ENCODE assay signal across 20 cellular contexts in the genomic region with DNA sequence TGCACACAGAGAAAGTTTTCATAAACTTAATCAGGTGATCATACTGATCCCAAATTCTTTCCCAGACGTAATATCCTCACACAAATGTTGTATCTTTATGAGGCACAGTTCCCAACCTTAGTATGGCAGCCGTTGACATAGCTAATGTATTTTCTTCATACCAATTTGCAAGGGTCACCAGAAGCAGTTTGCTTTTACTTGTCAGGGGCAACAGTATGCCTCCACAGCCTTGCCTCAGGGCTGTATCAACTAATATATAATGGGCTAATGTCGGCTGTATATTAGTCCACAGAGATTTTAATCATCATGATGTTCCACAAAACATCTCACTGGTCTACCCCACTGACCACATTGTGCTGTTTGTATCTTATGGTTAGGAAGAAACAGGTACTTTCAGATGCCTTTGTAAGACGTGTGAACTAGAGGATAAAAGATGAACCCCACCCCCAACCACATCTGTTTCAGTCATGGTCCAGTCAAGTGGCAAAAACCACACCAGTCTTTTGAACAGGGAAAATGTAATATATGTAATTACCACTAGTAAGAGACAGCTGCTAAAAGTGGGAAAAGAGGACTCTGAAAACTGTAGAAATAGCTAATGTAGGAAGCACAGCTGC.
"Had no signal": no experiment of that assay in that cellular context is flagged by ENCODE, and none has a peak within 500 bp of the region (broad histone marks: within the 10 kb centered on the region; RNA-seq: fewer than 3 reads in every experiment).

No MANE protein-coding gene starts in this region.

- H3K9me3 Mint-ChIP-seq: activated naive CD4-positive, alpha-beta T cell treated with anti-CD3 and anti-CD28 coated beads, Interleukin-2, amount 10 ng/mL, durations not matched to agents 7 days and 5 days; activated T-helper 1 cell treated with anti-CD3 and anti-CD28 coated beads, Interleukin-12 subunit alpha, Interleukin-12 subunit beta, Interleukin-2, Interleukin-4 antibody, amounts not matched to agents 30 ng/mL and 10 ng/mL and 1 ng/mL, durations not matched to agents 14 hours and 24 hours and 36 hours; effector memory CD8-positive, alpha-beta T cell; nephron progenitor cell; T-cell had no signal

- H3K9me3 ChIP-seq: adrenal gland, body of pancreas, gastroesophageal sphincter, left ventricle myocardium inferior, ovary, tibial nerve had no signal

- H3K27ac Mint-ChIP-seq: activated naive CD4-positive, alpha-beta T cell treated with anti-CD3 and anti-CD28 coated beads, Interleukin-2, amount 10 ng/mL, durations not matched to agents 7 days and 5 days; activated T-helper 1 cell treated with anti-CD3 and anti-CD28 coated beads, Interleukin-12 subunit alpha, Interleukin-12 subunit beta, Interleukin-2, Interleukin-4 antibody, amounts not matched to agents 30 ng/mL and 10 ng/mL and 1 ng/mL, durations not matched to agents 14 hours and 24 hours and 36 hours; nephron progenitor cell; T-cell had no signal

- H3K27me3 Mint-ChIP-seq: activated naive CD4-positive, alpha-beta T cell treated with anti-CD3 and anti-CD28 coated beads, Interleukin-2, amount 10 ng/mL, durations not matched to agents 7 days and 5 days; effector memory CD8-positive, alpha-beta T cell; T-cell had no signal

- H3K4me1 Mint-ChIP-seq: nephron progenitor cell had no signal

- ATAC-seq: body of pancreas; effector memory CD8-positive, alpha-beta T cell; gastroesophageal sphincter; T-cell had no signal

- H3K4me1 ChIP-seq: adrenal gland, body of pancreas, gastroesophageal sphincter, tibial nerve had no signal

- H3K4me3 Mint-ChIP-seq: activated naive CD4-positive, alpha-beta T cell treated with anti-CD3 and anti-CD28 coated beads, Interleukin-2, amount 10 ng/mL, durations not matched to agents 7 days and 5 days; activated T-helper 1 cell treated with anti-CD3 and anti-CD28 coated beads, Interleukin-12 subunit alpha, Interleukin-12 subunit beta, Interleukin-2, Interleukin-4 antibody, amounts not matched to agents 30 ng/mL and 10 ng/mL and 1 ng/mL, durations not matched to agents 14 hours and 24 hours and 36 hours; effector memory CD8-positive, alpha-beta T cell; nephron progenitor cell; T-cell had no signal

- FAIRE-seq: kidney had no signal

- H3K4me3 ChIP-seq: adrenal gland, body of pancreas, gastroesophageal sphincter, left ventricle myocardium inferior, ovary, skin epidermis, tibial nerve had no signal

- H3K27ac ChIP-seq: adrenal gland, body of pancreas, epithelial cell of prostate, gastroesophageal sphincter, ovary, tibial nerve, VCaP had no signal

- DNase-seq: activated naive CD4-positive, alpha-beta T cell treated with anti-CD3 and anti-CD28 coated beads, Interleukin-2, amount 10 ng/mL, durations not matched to agents 7 days and 5 days; adrenal gland; body of pancreas; central memory CD4-positive, alpha-beta T cell; cortex of kidney; effector memory CD8-positive, alpha-beta T cell; kidney; left ventricle myocardium inferior; mesenchymal stem cell; nephron progenitor cell; ovary; stimulated activated CD4-positive, alpha-beta T cell treated with anti-CD3 and anti-CD28 coated beads, Interleukin-4, amount 100 ng/mL, for 4 hours; T-cell; T1000 had no signal

- H3K36me3 ChIP-seq: ovary had no signal

- H3K27me3 ChIP-seq: adrenal gland, body of pancreas, gastroesophageal sphincter, ovary, tibial nerve had no signal
